1 cellular context compared by ENCODE assay signal in the genomic region with DNA sequence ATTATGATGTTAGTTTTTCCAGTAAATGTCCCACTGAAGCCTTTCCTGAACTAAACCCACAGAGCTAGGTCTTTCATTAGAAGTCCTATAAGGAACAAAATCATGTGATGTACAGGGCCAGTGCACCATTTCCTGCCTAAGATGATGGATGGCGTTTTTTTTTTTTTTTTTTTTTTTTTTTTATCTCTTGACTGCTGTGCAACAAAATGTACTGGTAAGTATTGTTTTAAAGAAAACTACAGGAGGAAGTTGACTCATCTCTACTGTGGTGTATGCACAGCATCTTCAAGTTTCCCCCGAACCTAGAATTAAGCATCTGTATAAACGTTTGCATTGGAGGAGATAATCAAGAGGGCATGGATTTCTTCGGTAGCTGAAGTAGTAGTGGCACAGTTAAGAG.
TF ChIP-seq lines count a peak whose summit lies in the region.

No MANE protein-coding gene starts in this region.

TF ChIP-seq in GM12878, 131 proteins besides CTCF, POLR2A, EP300 and RAD21 (continued from another document):
- TF ChIP-seq BCLAF1 (IDR thresholded peaks at IDR 0.05) (no peak), MYC (IDR thresholded peaks at IDR 0.05; ENCODE audit: insufficient read depth, insufficient read length, insufficient replicate concordance, low read length, severe bottlenecking) (no peak), NR2F1 (conservative IDR thresholded peaks at IDR 0.05) (no peak), ESRRA (IDR thresholded peaks at IDR 0.05; ENCODE audit: low read length) (no peak), CEBPB (IDR thresholded peaks at IDR 0.05; ENCODE audit: borderline replicate concordance in 1 of 2, low read depth in 2 of 2, low read length in 2 of 2) (no peak), JUNB (IDR thresholded peaks at IDR 0.05) (no peak), DPF2 (IDR thresholded peaks at IDR 0.05) (no peak)
